In the genomic region with DNA sequence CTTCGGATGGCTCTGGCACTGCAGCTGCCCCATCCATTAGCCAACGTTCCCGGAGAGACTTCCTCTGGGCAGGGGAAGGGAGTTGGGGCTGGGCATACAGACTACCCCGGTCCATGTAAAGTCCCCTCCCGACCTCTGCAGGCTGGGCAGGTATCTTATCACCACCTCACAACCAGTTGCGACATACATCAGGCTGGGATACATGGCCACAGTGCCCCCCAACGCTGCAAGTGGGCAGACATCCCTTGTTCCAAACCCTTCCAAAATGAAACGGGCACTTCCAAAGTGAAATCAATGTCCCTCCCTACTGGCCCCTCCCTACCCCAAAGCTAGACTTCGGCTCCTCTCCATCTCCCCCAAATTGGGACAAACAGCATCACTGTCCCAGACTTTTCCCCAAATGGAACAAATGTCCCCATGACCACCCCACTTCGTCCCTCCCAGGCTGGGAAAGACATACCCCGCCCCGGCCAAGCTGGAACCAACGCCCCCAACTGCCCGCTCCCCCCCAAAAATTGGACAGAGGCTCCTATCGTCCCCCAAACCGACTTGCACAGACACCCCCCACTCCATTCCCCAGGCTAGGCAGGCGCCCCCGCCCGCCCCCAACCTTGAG, we compare ENCODE assay signal across 10 cellular contexts. TPM values are rescaled to one million over a fixed set of nuclear protein-coding genes. Genes with fewer than 3 reads are reported as not detected.
DNase-seq lines count a peak whose midpoint lies in the region; ATAC-seq, FAIRE-seq and TF ChIP-seq lines count a peak whose summit lies in the region.
"Had no signal": no experiment of that assay in that cellular context is flagged by ENCODE, and none has a peak within 500 bp of the region (broad histone marks: within the 10 kb centered on the region; RNA-seq: fewer than 3 reads in every experiment).

No MANE protein-coding gene starts in this region.

- no peaks in the 10 kb centered on the region for H3K9me1 ChIP-seq in K562 (ENCODE audit: control insufficient read depth, insufficient read depth, low read length)

- no peaks in the 10 kb centered on the region for H4K20me1 ChIP-seq in K562 (replicated peaks; ENCODE audit: control insufficient read depth, insufficient read depth, low read length)

- peaks cover 2% of the 10 kb centered on the region for H3K36me3 ChIP-seq in left ventricle myocardium inferior
- peaks cover 6% of the 10 kb centered on the region; the same call in 1 of the 3 replicates for H3K36me3 ChIP-seq in K562 (ENCODE audit: control insufficient read depth, insufficient read depth, low read length)
- peaks cover 9% of the 10 kb centered on the region for H3K36me3 ChIP-seq in mesodermal cell (ENCODE audit: control insufficient read depth, insufficient read depth, low read length)
- H3K36me3 ChIP-seq in aorta (ENCODE audit: control insufficient read depth in 1 of 2, insufficient read depth in 2 of 2, low read length in 1 of 2), result no peaks in the 10 kb centered on the region

- intact Hi-C loops in left ventricle myocardium inferior (cut with micrococcal nuclease) (no loop called here), left cardiac atrium (cut with DNase I) (no loop called here), K562 (cut with micrococcal nuclease) (no loop called here), aorta (cut with DNase I) (loop anchor here in 1 of 2 donors (5.0 kb wide), 1 partner anchor 175 kb away; no protein-coding TSS in a partner anchor)

- TF ChIP-seq EP300 in K562 (IDR thresholded peaks at IDR 0.05; ENCODE audit: low read length), result no peak

- peak overlapping the region; percentile 59; the same call in 1 of the 2 replicates for H3K4me2 ChIP-seq in K562 (ENCODE audit: insufficient read depth, low read length)

- no peak overlapping the region for H3K27ac ChIP-seq in left ventricle myocardium inferior (replicated peaks)
- H3K27ac ChIP-seq in K562 (ENCODE audit: extremely low read depth, low read depth, low read length), result no peak overlapping the region
- H3K27ac ChIP-seq in mesodermal cell (ENCODE audit: low read depth, low read length, severe bottlenecking), result no peak overlapping the region
- H3K27ac ChIP-seq in aorta (ENCODE audit: low read depth in 1 of 2, low read length in 2 of 2), result no peak overlapping the region
- H3K27ac ChIP-seq: epithelial cell of prostate had no signal

- no TSS peak for BruUV-seq in K562 (replicated peaks; lab: Mats Ljungman, UMichigan)

- no peak for FAIRE-seq in K562 (lab: Jason Lieb, UNC)

- peaks cover 54% of the 10 kb centered on the region for H3K27me3 ChIP-seq in left ventricle myocardium inferior (ENCODE audit: low read depth)
- H3K27me3 ChIP-seq in K562 (ENCODE audit: control insufficient read depth in 2 of 2, insufficient read depth in 2 of 2, low read length in 2 of 2), result no peaks in the 10 kb centered on the region
- H3K27me3 ChIP-seq in aorta (ENCODE audit: control insufficient read depth in 1 of 2, insufficient read depth in 2 of 2, low read length in 1 of 2), result no peaks in the 10 kb centered on the region

- CTCF ChIA-PET in K562 (lab: Yijun Ruan, JAX; ENCODE audit: low intra/inter-chr PET ratio), result interaction anchor here (0.9 kb wide), 1 partner anchor 177 kb away, joined by 3 read pairs; no protein-coding TSS in a partner anchor

- peaks cover 18% of the 10 kb centered on the region for H3K4me1 ChIP-seq in left ventricle myocardium inferior
- peaks cover 36 to 69% of the 10 kb centered on the region in 2 experiments for H3K4me1 ChIP-seq in K562 (replicated peaks in 1 of 2; ENCODE audit: control insufficient read depth in 2 of 2, insufficient read depth in 2 of 2, low read length in 2 of 2)
- H3K4me1 ChIP-seq in mesodermal cell (ENCODE audit: control insufficient read depth, insufficient read depth, low read length, poor library complexity, severe bottlenecking), result peaks cover 7% of the 10 kb centered on the region
- H3K4me1 ChIP-seq in aorta (ENCODE audit: control insufficient read depth in 1 of 2, insufficient read depth in 2 of 2, low read length in 2 of 2), result no peaks in the 10 kb centered on the region

- H3K4me3 ChIP-seq in left ventricle myocardium inferior, result peak overlapping the region; percentile 56
- peak overlapping the region; percentile 40 for H3K4me3 ChIP-seq in K562
- H3K4me3 ChIP-seq in mesodermal cell (ENCODE audit: extremely low read depth, insufficient read depth, low read length, poor library complexity, severe bottlenecking), result peak overlapping the region; percentile 32
- H3K4me3 ChIP-seq in aorta (ENCODE audit: low read length in 2 of 2), result no peak overlapping the region

- POLR2A ChIA-PET in K562 (lab: Yijun Ruan, JAX), result interaction anchor here (0.6 to 1.3 kb wide), 6 partner anchors 15 to 232 kb away, joined by 3 to 7 read pairs (median 3); a partner anchor contains a TSS

- in situ Hi-C loops in K562 (cut with MboI), result loop anchor here (25.0 kb wide), 1 partner anchor 470 kb away; no protein-coding TSS in a partner anchor

- no peak for TF ChIP-seq RAD21 in K562 (CRISPR knock-in tag; conservative IDR thresholded peaks at IDR 0.05 in 1 of 2, IDR thresholded peaks at IDR 0.05 in 1 of 2)

- H3K9ac ChIP-seq in K562 (ENCODE audit: insufficient read depth in 1 of 2, low read depth in 2 of 2, low read length in 2 of 2), result peak overlapping the region in 1 of 2 experiments; percentile 78; a peak in 2 of 4 replicates

- 31% methylated on average over 15 of the region's 19 CpGs for WGBS in K562 (ENCODE audit: insufficient coverage, low coverage, missing lambda C conversion rate)
- 39 to 46% methylated on average over 7 to 8 of the region's 19 CpGs for WGBS in mesodermal cell (ENCODE audit: insufficient coverage in 2 of 2), 2 experiments
- WGBS in aorta, 2 donors, result 28 to 29% methylated on average over 19 of the region's 19 CpGs

- H3K9me3 ChIP-seq in left ventricle myocardium inferior (replicated peaks) (peaks cover 10% of the 10 kb centered on the region), K562 (replicated peaks; ENCODE audit: control insufficient read depth, insufficient read depth, low read depth, low read length) (no peaks in the 10 kb centered on the region), mesodermal cell (ENCODE audit: control insufficient read depth, low read length) (no peaks in the 10 kb centered on the region), aorta (ENCODE audit: control insufficient read depth, low read length) (no peaks in the 10 kb centered on the region)

- TF ChIP-seq CTCF in left ventricle myocardium inferior (IDR thresholded peaks at IDR 0.05; ENCODE audit: borderline replicate concordance), result no peak
- peak in 1 of 3 experiments; percentile 23; a peak in 1 of 6 replicates for TF ChIP-seq CTCF in K562 (IDR thresholded peaks at IDR 0.05 in 2 of 3, conservative IDR thresholded peaks at IDR 0.05 in 1 of 3; ENCODE audit: insufficient read depth in 2 of 3, low read depth in 1 of 3, low read length in 3 of 3)

- no peaks in the 10 kb centered on the region for H3K79me2 ChIP-seq in K562 (ENCODE audit: control insufficient read depth, insufficient read depth, low read length)

- peak overlapping the region; percentile 65; the same call in 1 of the 2 replicates for H2AFZ ChIP-seq in K562 (ENCODE audit: low read depth, low read length)

- ATAC-seq in left cardiac atrium, result no peak
- ATAC-seq in K562, result no peak; the same call in 2 of the 3 replicates
- no peak for ATAC-seq in aorta (ENCODE audit: low FRiP score)

- TF ChIP-seq POLR2A in K562 (conservative IDR thresholded peaks at IDR 0.05), result no peak

- DNase-seq in left ventricle myocardium inferior, result no peak
- no peak for DNase-seq in left cardiac atrium
- peak; percentile 13 to 33 (median 24) for DNase-seq in K562 (ENCODE audit: extremely low read depth in 1 of 4, low spot score in 3 of 4)
- no peak for DNase-seq in NCI-H1694 (lab: John Stamatoyannopoulos, UW)
- DNase-seq in KG1 (lab: John Stamatoyannopoulos, UW), result no peak
- DNase-seq in LoVo (ENCODE audit: low spot score), result no peak
- DNase-seq in aorta, result no peak

RNA-seq across cellular contexts. Expression of a gene that starts 5.0 kb away (rescaled TPM):
- total RNA-seq in left ventricle myocardium inferior (0.38 TPM), left cardiac atrium (under 1 TPM; 0.50 to 0.88 TPM), K562 (2014; rRNA removed) (8.2 and 8.9 TPM in 2 replicates), K562 (2014; rRNA removed; fragmentation: Illumina TruSeq; extraction: Trizol) (2.5 and 2.8 TPM in 2 replicates), K562 (2015; rRNA removed; fragmentation: Illumina TruSeq; extraction: Trizol) (3.3 and 3.7 TPM in 2 replicates), K562 (2021) (7.6 and 9.3 TPM in 2 replicates), aorta (under 1 TPM in 1 of 2 donors, not detected in 1; 0.63 TPM)
- 0.53 and 0.76 TPM in 2 replicates for total RNA-seq in K562 (2011; cell fraction: chromatin; rRNA removed; ENCODE audit: low replicate concordance)
- 0.33 and 0.92 TPM in 2 replicates for total RNA-seq in K562 (2011; cell fraction: nucleolus; rRNA removed)
- 0.73 and 0.99 TPM in 2 replicates for total RNA-seq in K562 (2011; cell fraction: nucleoplasm; rRNA removed)
- polyA plus RNA-seq in K562 (2011; rRNA removed) (2.3 and 2.9 TPM in 2 replicates), K562 (2014; fragmentation: Illumina TruSeq; extraction: Trizol) (7.4 and 10.8 TPM in 2 replicates), K562 (2014; fragmentation: Nextera tagmentation; extraction: Ambion mirVana) (under 1 TPM; 0.07 to 0.29 TPM), K562 (2014; rRNA removed) (8.9 and 12.1 TPM in 2 replicates), aorta (1 to 10 TPM in 1 of 2 donors, under 1 TPM in 1; 0.18 to 3.5 TPM)
- polyA plus RNA-seq in K562 (2011; cell fraction: cytosol; rRNA removed), result 2.1 and 6.1 TPM in 2 replicates
- 1.1 and 2.9 TPM in 2 replicates for polyA plus RNA-seq in K562 (2011; cell fraction: nucleus; rRNA removed)
- 2.0 and 13.9 TPM in 2 replicates for polyA plus RNA-seq in K562 (2012)
- 0.39 and 1.3 TPM in 2 replicates for polyA minus RNA-seq in K562 (2011; rRNA and poly(A)+ RNA removed)
- 0.91 and 1.4 TPM in 2 replicates for polyA minus RNA-seq in K562 (2011; cell fraction: cytosol; rRNA and poly(A)+ RNA removed)
- 0.27 and 0.56 TPM in 2 replicates for polyA minus RNA-seq in K562 (2011; cell fraction: nucleus; rRNA and poly(A)+ RNA removed)
- polyA plus RNA-seq in mesodermal cell (2013, experiment 1 of 2), result 8.3 TPM
- polyA plus RNA-seq in mesodermal cell (2013, experiment 2 of 2), result 5.8 TPM
- total RNA-seq: myocyte had no signal

RNA-seq across cellular contexts. Expression of a gene that starts 15.7 kb away (rescaled TPM):
- total RNA-seq in left ventricle myocardium inferior (8.1 TPM), left cardiac atrium (1 to 10 TPM; 4.6 to 5.7 TPM), K562 (2014; rRNA removed) (3.1 and 3.9 TPM in 2 replicates), K562 (2014; rRNA removed; fragmentation: Illumina TruSeq; extraction: Trizol) (0.69 and 0.73 TPM in 2 replicates), K562 (2015; rRNA removed; fragmentation: Illumina TruSeq; extraction: Trizol) (1.6 and 1.9 TPM in 2 replicates), K562 (2021) (1.9 and 2.9 TPM in 2 replicates), aorta (1 to 10 TPM; 1.2 to 2.2 TPM)
- 1.7 and 5.3 TPM in 2 replicates for total RNA-seq in K562 (2011; cell fraction: chromatin; rRNA removed; ENCODE audit: low replicate concordance)
- 5.5 and 5.7 TPM in 2 replicates for total RNA-seq in K562 (2011; cell fraction: nucleolus; rRNA removed)
- total RNA-seq in K562 (2011; cell fraction: nucleoplasm; rRNA removed), result 4.1 and 5.0 TPM in 2 replicates
- polyA plus RNA-seq in K562 (2011; rRNA removed) (1.2 and 2.1 TPM in 2 replicates), K562 (2014; fragmentation: Illumina TruSeq; extraction: Trizol) (2.6 and 3.2 TPM in 2 replicates), K562 (2014; fragmentation: Nextera tagmentation; extraction: Ambion mirVana) (under 1 TPM; 0.25 to 0.37 TPM), K562 (2014; rRNA removed) (5.4 and 5.6 TPM in 2 replicates), aorta (1 to 10 TPM; 4.7 to 6.6 TPM)
- polyA plus RNA-seq in K562 (2011; cell fraction: cytosol; rRNA removed), result 2.1 and 3.0 TPM in 2 replicates
- 8.6 and 12.9 TPM in 2 replicates for polyA plus RNA-seq in K562 (2011; cell fraction: nucleus; rRNA removed)
- 3.6 and 4.2 TPM in 2 replicates for polyA plus RNA-seq in K562 (2012)
- not detected in 2 replicates for polyA minus RNA-seq in K562 (2011; rRNA and poly(A)+ RNA removed)
- 0.91 TPM in 1 of 2 replicates, not detected in the other for polyA minus RNA-seq in K562 (2011; cell fraction: cytosol; rRNA and poly(A)+ RNA removed)
- polyA minus RNA-seq in K562 (2011; cell fraction: nucleus; rRNA and poly(A)+ RNA removed), result 1.8 and 1.9 TPM in 2 replicates
- 1.6 TPM for polyA plus RNA-seq in mesodermal cell (2013, experiment 1 of 2)
- polyA plus RNA-seq in mesodermal cell (2013, experiment 2 of 2), result 2.3 TPM

RNA-seq across cellular contexts. Expression of a gene that starts 25.3 kb away (rescaled TPM):
- 4.0 TPM for total RNA-seq in left ventricle myocardium inferior
- 1 to 10 TPM; 4.7 to 6.2 TPM for total RNA-seq in left cardiac atrium
- total RNA-seq in K562 (2011; cell fraction: chromatin; rRNA removed; ENCODE audit: low replicate concordance), result 10.9 and 28.8 TPM in 2 replicates
- total RNA-seq in K562 (2011; cell fraction: nucleolus; rRNA removed), result 34.2 and 45.7 TPM in 2 replicates
- total RNA-seq in K562 (2011; cell fraction: nucleoplasm; rRNA removed), result 19.0 and 24.8 TPM in 2 replicates
- total RNA-seq in K562 (2014; rRNA removed), result 11.6 and 12.6 TPM in 2 replicates
- 6.3 and 7.0 TPM in 2 replicates for total RNA-seq in K562 (2014; rRNA removed; fragmentation: Illumina TruSeq; extraction: Trizol)
- 8.6 and 8.8 TPM in 2 replicates for total RNA-seq in K562 (2015; rRNA removed; fragmentation: Illumina TruSeq; extraction: Trizol)
- 15.2 and 15.9 TPM in 2 replicates for total RNA-seq in K562 (2021)
- 14.1 and 15.9 TPM in 2 replicates for polyA plus RNA-seq in K562 (2011; rRNA removed)
- polyA plus RNA-seq in K562 (2011; cell fraction: cytosol; rRNA removed), result 9.7 and 22.4 TPM in 2 replicates
- 7.8 and 13.8 TPM in 2 replicates for polyA plus RNA-seq in K562 (2011; cell fraction: nucleus; rRNA removed)
- polyA plus RNA-seq in K562 (2012), result 12.8 and 16.0 TPM in 2 replicates
- 12.5 and 13.3 TPM in 2 replicates for polyA plus RNA-seq in K562 (2014; fragmentation: Illumina TruSeq; extraction: Trizol)
- 1 to 10 TPM; 1.9 to 2.1 TPM for polyA plus RNA-seq in K562 (2014; fragmentation: Nextera tagmentation; extraction: Ambion mirVana)
- polyA plus RNA-seq in K562 (2014; rRNA removed), result 10.6 and 12.0 TPM in 2 replicates
- polyA minus RNA-seq in K562 (2011; rRNA and poly(A)+ RNA removed), result 4.5 and 7.4 TPM in 2 replicates
- 5.3 and 8.4 TPM in 2 replicates for polyA minus RNA-seq in K562 (2011; cell fraction: cytosol; rRNA and poly(A)+ RNA removed)
- polyA minus RNA-seq in K562 (2011; cell fraction: nucleus; rRNA and poly(A)+ RNA removed), result 2.8 and 3.9 TPM in 2 replicates
- polyA plus RNA-seq in mesodermal cell (2013, experiment 1 of 2), result 13.6 TPM
- 11.2 TPM for polyA plus RNA-seq in mesodermal cell (2013, experiment 2 of 2)
- 1 to 10 TPM; 2.8 to 5.5 TPM for total RNA-seq in aorta
- polyA plus RNA-seq in aorta, result 1 to 10 TPM in 1 of 2 donors, under 1 TPM in 1; 0.36 to 1.3 TPM

RNA-seq across cellular contexts. Expression of a gene that starts 28.7 kb away (rescaled TPM):
- total RNA-seq in left ventricle myocardium inferior (not detected), left cardiac atrium (not detected), K562 (2014; rRNA removed) (0.45 and 1.5 TPM in 2 replicates), K562 (2014; rRNA removed; fragmentation: Illumina TruSeq; extraction: Trizol) (0.35 TPM in 1 of 2 replicates, not detected in the other), K562 (2015; rRNA removed; fragmentation: Illumina TruSeq; extraction: Trizol) (0.29 and 0.53 TPM in 2 replicates), K562 (2021) (1.1 and 2.1 TPM in 2 replicates), aorta (not detected)
- total RNA-seq in K562 (2011; cell fraction: chromatin; rRNA removed; ENCODE audit: low replicate concordance), result 0.83 and 2.1 TPM in 2 replicates
- total RNA-seq in K562 (2011; cell fraction: nucleolus; rRNA removed), result 3.7 and 4.5 TPM in 2 replicates
- total RNA-seq in K562 (2011; cell fraction: nucleoplasm; rRNA removed), result 1.8 and 2.1 TPM in 2 replicates
- polyA plus RNA-seq in K562 (2011; rRNA removed) (0.39 and 0.56 TPM in 2 replicates), K562 (2014; fragmentation: Illumina TruSeq; extraction: Trizol) (0.28 and 0.39 TPM in 2 replicates), K562 (2014; fragmentation: Nextera tagmentation; extraction: Ambion mirVana) (not detected), K562 (2014; rRNA removed) (1.8 TPM in 1 of 2 replicates, not detected in the other), aorta (not detected)
- polyA plus RNA-seq in K562 (2011; cell fraction: cytosol; rRNA removed), result 0.46 and 0.97 TPM in 2 replicates
- 1.2 and 3.8 TPM in 2 replicates for polyA plus RNA-seq in K562 (2011; cell fraction: nucleus; rRNA removed)
- 0.62 and 0.68 TPM in 2 replicates for polyA plus RNA-seq in K562 (2012)
- 0.14 TPM in 1 of 2 replicates, not detected in the other for polyA minus RNA-seq in K562 (2011; rRNA and poly(A)+ RNA removed)
- not detected in 2 replicates for polyA minus RNA-seq in K562 (2011; cell fraction: cytosol; rRNA and poly(A)+ RNA removed)
- 1.5 and 3.0 TPM in 2 replicates for polyA minus RNA-seq in K562 (2011; cell fraction: nucleus; rRNA and poly(A)+ RNA removed)
- not detected for polyA plus RNA-seq in mesodermal cell (2013, experiment 1 of 2)
- not detected for polyA plus RNA-seq in mesodermal cell (2013, experiment 2 of 2)
- total RNA-seq: myocyte had no signal

RNA-seq across cellular contexts. Expression of a gene that starts 28.9 kb away (rescaled TPM):
- total RNA-seq in left ventricle myocardium inferior (not detected), left cardiac atrium (not detected), K562 (2014; rRNA removed) (1.1 TPM in 1 of 2 replicates, not detected in the other), K562 (2014; rRNA removed; fragmentation: Illumina TruSeq; extraction: Trizol) (not detected in 2 replicates), K562 (2015; rRNA removed; fragmentation: Illumina TruSeq; extraction: Trizol) (not detected in 2 replicates), K562 (2021) (0.31 TPM in 1 of 2 replicates, not detected in the other), aorta (not detected)
- total RNA-seq in K562 (2011; cell fraction: chromatin; rRNA removed; ENCODE audit: low replicate concordance), result not detected in 2 replicates
- total RNA-seq in K562 (2011; cell fraction: nucleolus; rRNA removed), result 0.92 TPM in 1 of 2 replicates, not detected in the other
- not detected in 2 replicates for total RNA-seq in K562 (2011; cell fraction: nucleoplasm; rRNA removed)
- polyA plus RNA-seq in K562 (2011; rRNA removed) (0.71 TPM in 1 of 2 replicates, not detected in the other), K562 (2014; fragmentation: Illumina TruSeq; extraction: Trizol) (not detected in 2 replicates), K562 (2014; fragmentation: Nextera tagmentation; extraction: Ambion mirVana) (not detected), K562 (2014; rRNA removed) (0.38 and 1.2 TPM in 2 replicates), aorta (not detected)
- 0.27 and 2.5 TPM in 2 replicates for polyA plus RNA-seq in K562 (2011; cell fraction: cytosol; rRNA removed)
- polyA plus RNA-seq in K562 (2011; cell fraction: nucleus; rRNA removed), result 0.57 TPM in 1 of 2 replicates, not detected in the other
- 0.26 and 0.57 TPM in 2 replicates for polyA plus RNA-seq in K562 (2012)
- polyA minus RNA-seq in K562 (2011; rRNA and poly(A)+ RNA removed), result not detected in 2 replicates
- not detected in 2 replicates for polyA minus RNA-seq in K562 (2011; cell fraction: cytosol; rRNA and poly(A)+ RNA removed)
- not detected in 2 replicates for polyA minus RNA-seq in K562 (2011; cell fraction: nucleus; rRNA and poly(A)+ RNA removed)
- not detected for polyA plus RNA-seq in mesodermal cell (2013, experiment 1 of 2)
- not detected for polyA plus RNA-seq in mesodermal cell (2013, experiment 2 of 2)
- total RNA-seq: myocyte had no signal

Comparison
In these comparisons a context has a peak if more than half of its experiments do, and no peak if none do; other contexts are left out.
1. DNase-seq: peak in K562 (4 of 4); none in left ventricle myocardium inferior (single experiment), left cardiac atrium (single experiment), NCI-H1694 (single experiment), KG1 (single experiment), LoVo (single experiment) and aorta (0 of 2).
2. H3K4me3 ChIP-seq: peak in left ventricle myocardium inferior (single experiment), K562 (single experiment) and mesodermal cell (single experiment); none in aorta (0 of 2).